ENCODE assay signal across 15 cellular contexts in the genomic region with DNA sequence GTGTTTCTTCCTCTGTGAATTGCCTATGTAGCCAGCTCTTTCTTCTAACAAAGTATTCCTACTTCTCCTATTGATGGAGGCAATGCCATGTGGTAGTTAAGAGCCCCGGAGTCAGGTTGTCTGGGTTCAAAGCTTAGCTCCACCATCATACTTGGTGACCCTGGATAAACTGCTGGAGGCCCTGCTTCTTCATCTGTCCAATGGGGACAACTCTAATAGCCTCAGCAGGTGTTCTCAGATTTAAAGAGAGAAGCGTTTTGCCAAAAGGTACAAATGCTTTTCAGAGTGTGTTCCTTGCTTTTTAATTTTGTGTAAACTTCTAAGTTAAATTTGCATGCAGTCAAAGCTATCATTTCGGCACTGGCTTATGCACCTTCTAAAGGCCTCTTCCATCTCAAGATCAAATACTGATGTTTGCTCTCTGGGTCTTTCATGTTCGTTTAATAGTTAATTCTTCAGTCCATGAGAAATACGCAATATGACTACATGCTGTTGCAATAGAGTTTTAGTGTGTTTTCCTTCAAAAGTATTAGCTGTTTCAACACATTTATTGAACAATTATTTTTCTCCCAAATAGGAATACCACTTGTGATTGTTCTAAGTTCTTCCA.
DNase-seq lines count a peak whose midpoint lies in the region; ATAC-seq and TF ChIP-seq lines count a peak whose summit lies in the region.
"Had no signal": no experiment of that assay in that cellular context is flagged by ENCODE, and none has a peak within 500 bp of the region (broad histone marks: within the 10 kb centered on the region; RNA-seq: fewer than 3 reads in every experiment).

No MANE protein-coding gene starts in this region.

- H3K36me3 ChIP-seq in Panc1 (ENCODE audit: control insufficient read depth, insufficient read depth, low read length) = no peaks in the 10 kb centered on the region
- H3K36me3 ChIP-seq in esophagus muscularis mucosa = peaks cover 0 to 6% (median 0%) of the 10 kb centered on the region in 4 donors
- H3K36me3 ChIP-seq in stomach smooth muscle (ENCODE audit: control insufficient read depth in 2 of 2, insufficient read depth in 2 of 2, low read length in 2 of 2) = peaks cover 0 to 2% of the 10 kb centered on the region in 2 donors

- TF ChIP-seq EP300 in esophagus muscularis mucosa (IDR thresholded peaks at IDR 0.05) = no peak

- TSS peak; percentile 15 for BruUV-seq in Panc1 (replicated peaks; lab: Mats Ljungman, UMichigan)

- intact Hi-C loops in Panc1 (cut with micrococcal nuclease; ENCODE audit: unreplicated experiment) (no loop called here), esophagus muscularis mucosa (cut with DNase I) (no loop called here)

- H3K27me3 Mint-ChIP-seq in activated naive CD4-positive, alpha-beta T cell treated with anti-CD3 and anti-CD28 coated beads, Interleukin-2, amount 50 U/mL, for 24 hours = no peaks in the 10 kb centered on the region

- POLR2A ChIA-PET in Panc1 (lab: Charles Lee) = interaction anchor here (0.5 to 0.6 kb wide), 2 partner anchors 34 to 95 kb away, joined by 3 read pairs; no protein-coding TSS in a partner anchor

- CTCF ChIA-PET in Panc1 (lab: Charles Lee) = no interaction called here

- no peak for DNase-seq in activated naive CD4-positive, alpha-beta T cell treated with Interleukin-2 at 50 U/mL for 16 hours
- DNase-seq in Panc1 (ENCODE audit: low read depth, low spot score) (no peak), esophagus muscularis mucosa (ENCODE audit: extremely low spot score) (no peak)
- DNase-seq: HCEC 1CT; NCI-H146; NCI-H2081 treated with DMSO at 0.1 percent for 48 hours; NCI-H524 treated with DMSO at 0.1 percent for 48 hours; NK-92 treated with Interleukin-12 subunit alpha and Interleukin-12 subunit beta, amount 100 ng/mL, for 24 hours; PC-3 had no signal

- TF ChIP-seq CTCF in Panc1 (IDR thresholded peaks at IDR 0.05) (no peak), esophagus muscularis mucosa (IDR thresholded peaks at IDR 0.05) (no peak)

- no peak for TF ChIP-seq POLR2A in esophagus muscularis mucosa (IDR thresholded peaks at IDR 0.05; ENCODE audit: low read depth)

- H3K4me1 Mint-ChIP-seq in activated naive CD4-positive, alpha-beta T cell treated with anti-CD3 and anti-CD28 coated beads, Interleukin-2, amount 50 U/mL, for 24 hours = peaks cover 94% of the 10 kb centered on the region

- no peaks in the 10 kb centered on the region for H3K27me3 ChIP-seq in Panc1 (ENCODE audit: control insufficient read depth, insufficient read depth, low read length)
- H3K27me3 ChIP-seq in esophagus muscularis mucosa = no peaks in the 10 kb centered on the region
- H3K27me3 ChIP-seq in stomach smooth muscle (ENCODE audit: control insufficient read depth in 1 of 2, insufficient read depth in 2 of 2, low read length in 2 of 2) = no peaks in the 10 kb centered on the region
- H3K27me3 ChIP-seq: BLaER1 treated with 17β-estradiol and CSF1 and Interleukin-3, amounts not matched to agents 10 nM and 100 nM had no signal

- H3K9ac ChIP-seq in stomach smooth muscle (ENCODE audit: low read length in 2 of 2) = no peak overlapping the region
- H3K9ac ChIP-seq: BLaER1 treated with 17β-estradiol and CSF1 and Interleukin-3, amounts not matched to agents 10 nM and 100 nM had no signal

- H3K27ac ChIP-seq in Panc1 (ENCODE audit: low read length) = no peak overlapping the region
- H3K27ac ChIP-seq in esophagus muscularis mucosa (replicated peaks in 1 of 4) = peak overlapping the region; percentile 88 to 97 (median 92)
- peak overlapping the region; percentile 71 for H3K27ac ChIP-seq in stomach smooth muscle (ENCODE audit: low read length)
- H3K27ac ChIP-seq: BLaER1 treated with 17β-estradiol and CSF1 and Interleukin-3, amounts not matched to agents 10 nM and 100 nM had no signal

- ATAC-seq in Panc1 = no peak
- ATAC-seq in HG02623 (IDR thresholded peaks at IDR 0.05; ENCODE audit: unreplicated experiment) = no peak
- ATAC-seq in GM19324 (IDR thresholded peaks at IDR 0.05; ENCODE audit: low FRiP score, unreplicated experiment) = no peak
- ATAC-seq in GM21423 (IDR thresholded peaks at IDR 0.05; ENCODE audit: unreplicated experiment) = no peak
- ATAC-seq: PC-3 had no signal

- H3K4me3 Mint-ChIP-seq in activated naive CD4-positive, alpha-beta T cell treated with anti-CD3 and anti-CD28 coated beads, Interleukin-2, amount 50 U/mL, for 24 hours = no peak overlapping the region

- H3K36me3 Mint-ChIP-seq in activated naive CD4-positive, alpha-beta T cell treated with anti-CD3 and anti-CD28 coated beads, Interleukin-2, amount 50 U/mL, for 24 hours = peaks cover 1% of the 10 kb centered on the region

- H3K4me1 ChIP-seq in Panc1 (ENCODE audit: control insufficient read depth, insufficient read depth, low read length) (peaks cover 37% of the 10 kb centered on the region), esophagus muscularis mucosa (peaks cover 59 to 100% (median 99%) of the 10 kb centered on the region in 4 donors), stomach smooth muscle (ENCODE audit: control insufficient read depth, insufficient read depth, low read length) (peaks cover 79% of the 10 kb centered on the region)

- no peaks in the 10 kb centered on the region for H3K9me3 ChIP-seq in Panc1 (ENCODE audit: control insufficient read depth, insufficient read depth, low read depth, low read length)
- no peaks in the 10 kb centered on the region for H3K9me3 ChIP-seq in esophagus muscularis mucosa
- H3K9me3 ChIP-seq in stomach smooth muscle (ENCODE audit: control insufficient read depth in 2 of 2, low read length in 2 of 2) = no peaks in the 10 kb centered on the region
- H3K9me3 ChIP-seq: BLaER1 treated with 17β-estradiol and CSF1 and Interleukin-3, amounts not matched to agents 10 nM and 100 nM had no signal

- H3K4me3 ChIP-seq in Panc1 (ENCODE audit: low read depth in 2 of 2, low read length in 2 of 2) (no peak overlapping the region), esophagus muscularis mucosa (no peak overlapping the region), stomach smooth muscle (ENCODE audit: low read length in 2 of 2) (no peak overlapping the region)
- H3K4me3 ChIP-seq: BLaER1 treated with 17β-estradiol and CSF1 and Interleukin-3, amounts not matched to agents 10 nM and 100 nM had no signal

- H3K27ac Mint-ChIP-seq in activated naive CD4-positive, alpha-beta T cell treated with anti-CD3 and anti-CD28 coated beads, Interleukin-2, amount 50 U/mL, for 24 hours = peak overlapping the region; percentile 11

- WGBS in esophagus muscularis mucosa = 96% methylated on average over 5 of the region's 5 CpGs

- in situ Hi-C loops in Panc1 (cut with HindIII; ENCODE audit: low pct_unique_long_range_greater_than_20kb, low sequenced_read_pairs) = no loop called here

- no peaks in the 10 kb centered on the region for H3K9me3 Mint-ChIP-seq in activated naive CD4-positive, alpha-beta T cell treated with anti-CD3 and anti-CD28 coated beads, Interleukin-2, amount 50 U/mL, for 24 hours
